Comparison of ENCODE assay signal across 1 cellular context in the genomic region with DNA sequence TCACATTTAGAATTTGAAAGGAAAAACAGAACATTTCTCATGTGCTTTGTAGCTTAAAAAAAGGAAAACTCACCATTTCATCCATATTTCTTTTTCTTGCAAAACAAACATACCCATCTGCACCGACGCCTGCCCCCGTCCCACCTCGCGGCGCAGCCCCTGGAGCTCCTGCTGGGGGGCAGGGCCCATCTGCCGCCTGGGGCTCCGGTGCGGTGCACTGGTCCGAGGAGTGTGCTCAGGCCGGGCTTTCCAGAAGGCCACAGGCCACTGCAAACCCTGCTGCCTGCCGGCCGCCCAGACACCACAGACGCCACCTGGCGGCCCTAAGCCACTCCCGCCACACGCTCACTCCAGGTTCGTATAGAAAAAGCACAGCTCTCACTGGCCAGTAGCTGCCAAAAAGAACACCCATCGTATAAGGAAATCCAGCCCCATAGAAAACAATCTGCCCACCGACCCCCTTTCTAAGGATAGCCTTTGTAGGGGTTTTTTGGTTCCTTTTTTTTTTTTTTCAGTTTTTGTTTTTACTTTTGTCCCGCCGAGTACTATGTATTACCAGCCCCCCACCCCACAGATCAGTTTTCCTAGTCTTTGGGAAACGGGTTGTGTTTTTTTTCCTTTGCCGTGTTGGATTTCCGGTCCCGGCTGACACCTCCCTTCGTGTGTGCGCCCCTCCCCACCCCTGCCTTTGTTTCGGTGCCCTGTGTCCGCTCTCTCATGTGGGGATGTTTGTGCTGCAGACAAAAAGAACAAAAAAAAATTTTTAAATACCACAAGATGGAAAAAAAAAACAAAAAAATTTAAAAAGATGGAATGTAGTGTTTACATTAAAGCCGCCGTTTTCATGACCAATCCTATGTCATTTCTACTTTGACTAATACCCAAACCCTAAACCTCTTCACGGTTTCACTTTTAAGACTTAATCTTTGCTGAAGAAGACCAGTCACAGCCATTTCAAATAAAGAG.
TF ChIP-seq lines count a peak whose summit lies in the region.

No MANE protein-coding gene starts in this region.

TF ChIP-seq in H1, 55 proteins besides CTCF, POLR2A, EP300 and RAD21 (continued from another document):
- TF ChIP-seq ASH2L (IDR thresholded peaks at IDR 0.05; ENCODE audit: low read length) (no peak), GABPA (IDR thresholded peaks at IDR 0.05; ENCODE audit: borderline replicate concordance, insufficient read depth, low read length) (peak; percentile 46; the same call in 1 of the 2 replicates), RFX5 (IDR thresholded peaks at IDR 0.05; ENCODE audit: borderline replicate concordance, low read depth, low read length) (no peak), SRF (IDR thresholded peaks at IDR 0.05; ENCODE audit: low read depth, low read length) (no peak), GTF2F1 (IDR thresholded peaks at IDR 0.05; ENCODE audit: borderline replicate concordance, low read depth, low read length) (no peak), BCL11A (IDR thresholded peaks at IDR 0.05; ENCODE audit: low read depth in 2 of 2, low read length in 2 of 2) (no peak), SIN3A (conservative IDR thresholded peaks at IDR 0.05 in 1 of 2, IDR thresholded peaks at IDR 0.05 in 1 of 2; ENCODE audit: low read depth in 1 of 2, low read length in 2 of 2) (no peak), TBP (IDR thresholded peaks at IDR 0.05; ENCODE audit: low read depth, low read length) (0 out of 2 replicates have a peak, but pooled peaks have one; percentile 32), KDM1A (IDR thresholded peaks at IDR 0.05; ENCODE audit: borderline replicate concordance, low read length) (no peak), POU5F1 (IDR thresholded peaks at IDR 0.05; ENCODE audit: low read depth, low read length) (no peak), SUZ12 (IDR thresholded peaks at IDR 0.05; ENCODE audit: low read length) (no peak), CTBP2 (IDR thresholded peaks at IDR 0.05; ENCODE audit: borderline replicate concordance, insufficient read depth, insufficient read length, low read length) (no peak), SIX5 (IDR thresholded peaks at IDR 0.05; ENCODE audit: low read depth, low read length) (no peak), HDAC6 (IDR thresholded peaks at IDR 0.05; ENCODE audit: low read depth, low read length) (no peak), CBX5 (IDR thresholded peaks at IDR 0.05; ENCODE audit: low read depth, low read length) (no peak), PHF8 (conservative IDR thresholded peaks at IDR 0.05; ENCODE audit: low read depth, low read length) (no peak), SP2 (IDR thresholded peaks at IDR 0.05; ENCODE audit: low read length) (no peak), JUN (IDR thresholded peaks at IDR 0.05; ENCODE audit: low read depth, low read length) (no peak), EGR1 (IDR thresholded peaks at IDR 0.05; ENCODE audit: borderline replicate concordance, low read depth, low read length) (no peak), KDM4A (IDR thresholded peaks at IDR 0.05; ENCODE audit: low read depth, low read length, severe bottlenecking) (no peak), BRCA1 (IDR thresholded peaks at IDR 0.05; ENCODE audit: low read depth, low read length) (no peak), NANOG (IDR thresholded peaks at IDR 0.05; ENCODE audit: insufficient read depth, low read depth, low read length, poor library complexity, severe bottlenecking) (no peak), BACH1 (IDR thresholded peaks at IDR 0.05; ENCODE audit: low read length) (no peak), TAF1 (IDR thresholded peaks at IDR 0.05; ENCODE audit: low read depth, low read length) (0 out of 2 replicates have a peak, but pooled peaks have one; percentile 43), CEBPB (IDR thresholded peaks at IDR 0.05; ENCODE audit: low read depth, low read length) (no peak), SAP30 (IDR thresholded peaks at IDR 0.05; ENCODE audit: insufficient read depth, insufficient replicate concordance, low read length) (no peak), CHD2 (IDR thresholded peaks at IDR 0.05; ENCODE audit: low read length) (no peak), HDAC2 (IDR thresholded peaks at IDR 0.05; ENCODE audit: borderline replicate concordance in 1 of 2, low read depth in 2 of 2, low read length in 2 of 2) (no peak), SIRT6 (IDR thresholded peaks at IDR 0.05; ENCODE audit: low read length) (no peak), SP1 (IDR thresholded peaks at IDR 0.05; ENCODE audit: low read depth, low read length) (peak; percentile 75), POLR2AphosphoS5 (IDR thresholded peaks at IDR 0.05; ENCODE audit: low read depth, low read length) (no peak), FOSL1 (IDR thresholded peaks at IDR 0.05; ENCODE audit: insufficient read depth, low read depth, low read length) (no peak), CHD1 (IDR thresholded peaks at IDR 0.05; ENCODE audit: low read depth, low read length) (no peak; the same call in 1 of the 2 replicates), KDM5A (IDR thresholded peaks at IDR 0.05; ENCODE audit: low read length) (no peak), RNF2 (IDR thresholded peaks at IDR 0.05; ENCODE audit: borderline replicate concordance, low read depth, low read length, missing control alignments, poor library complexity, severe bottlenecking) (no peak), EZH2 (IDR thresholded peaks at IDR 0.05; ENCODE audit: low read depth, low read length, severe bottlenecking) (peak; percentile 27), NRF1 (IDR thresholded peaks at IDR 0.05; ENCODE audit: low read depth, low read length) (no peak), RXRA (IDR thresholded peaks at IDR 0.05; ENCODE audit: insufficient read depth, low read depth, low read length) (no peak), MAFK (IDR thresholded peaks at IDR 0.05; ENCODE audit: low read depth, low read length) (no peak), JUND (IDR thresholded peaks at IDR 0.05; ENCODE audit: low read length) (no peak), TAF7 (optimal IDR thresholded peaks at IDR 0.05; ENCODE audit: borderline replicate concordance, low read depth, low read length) (no peak), RBBP5 (IDR thresholded peaks at IDR 0.05; ENCODE audit: borderline replicate concordance, low read depth, low read length) (no peak), YY1 (IDR thresholded peaks at IDR 0.05; ENCODE audit: low read depth, low read length) (no peak), SP4 (IDR thresholded peaks at IDR 0.05; ENCODE audit: low read length) (no peak)
- TF ChIP-seq, protein P1, sequence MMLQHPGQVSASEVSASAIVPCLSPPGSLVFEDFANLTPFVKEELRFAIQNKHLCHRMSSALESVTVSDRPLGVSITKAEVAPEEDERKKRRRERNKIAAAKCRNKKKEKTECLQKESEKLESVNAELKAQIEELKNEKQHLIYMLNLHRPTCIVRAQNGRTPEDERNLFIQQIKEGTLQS (IDR thresholded peaks at IDR 0.05; ENCODE audit: insufficient read depth, low read depth, low read length): no peak
- TF ChIP-seq, protein P2, sequence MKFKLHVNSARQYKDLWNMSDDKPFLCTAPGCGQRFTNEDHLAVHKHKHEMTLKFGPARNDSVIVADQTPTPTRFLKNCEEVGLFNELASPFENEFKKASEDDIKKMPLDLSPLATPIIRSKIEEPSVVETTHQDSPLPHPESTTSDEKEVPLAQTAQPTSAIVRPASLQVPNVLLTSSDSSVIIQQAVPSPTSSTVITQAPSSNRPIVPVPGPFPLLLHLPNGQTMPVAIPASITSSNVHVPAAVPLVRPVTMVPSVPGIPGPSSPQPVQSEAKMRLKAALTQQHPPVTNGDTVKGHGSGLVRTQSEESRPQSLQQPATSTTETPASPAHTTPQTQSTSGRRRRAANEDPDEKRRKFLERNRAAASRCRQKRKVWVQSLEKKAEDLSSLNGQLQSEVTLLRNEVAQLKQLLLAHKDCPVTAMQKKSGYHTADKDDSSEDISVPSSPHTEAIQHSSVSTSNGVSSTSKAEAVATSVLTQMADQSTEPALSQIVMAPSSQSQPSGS (IDR thresholded peaks at IDR 0.05; ENCODE audit: low read length): no peak
- TF ChIP-seq, protein P3, sequence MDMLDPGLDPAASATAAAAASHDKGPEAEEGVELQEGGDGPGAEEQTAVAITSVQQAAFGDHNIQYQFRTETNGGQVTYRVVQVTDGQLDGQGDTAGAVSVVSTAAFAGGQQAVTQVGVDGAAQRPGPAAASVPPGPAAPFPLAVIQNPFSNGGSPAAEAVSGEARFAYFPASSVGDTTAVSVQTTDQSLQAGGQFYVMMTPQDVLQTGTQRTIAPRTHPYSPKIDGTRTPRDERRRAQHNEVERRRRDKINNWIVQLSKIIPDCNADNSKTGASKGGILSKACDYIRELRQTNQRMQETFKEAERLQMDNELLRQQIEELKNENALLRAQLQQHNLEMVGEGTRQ (IDR thresholded peaks at IDR 0.05; ENCODE audit: low read length): no peak
- TF ChIP-seq, protein P4, sequence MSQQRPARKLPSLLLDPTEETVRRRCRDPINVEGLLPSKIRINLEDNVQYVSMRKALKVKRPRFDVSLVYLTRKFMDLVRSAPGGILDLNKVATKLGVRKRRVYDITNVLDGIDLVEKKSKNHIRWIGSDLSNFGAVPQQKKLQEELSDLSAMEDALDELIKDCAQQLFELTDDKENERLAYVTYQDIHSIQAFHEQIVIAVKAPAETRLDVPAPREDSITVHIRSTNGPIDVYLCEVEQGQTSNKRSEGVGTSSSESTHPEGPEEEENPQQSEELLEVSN (IDR thresholded peaks at IDR 0.05): no peak; the same call in 1 of the 2 replicates
- TF ChIP-seq, protein P5, sequence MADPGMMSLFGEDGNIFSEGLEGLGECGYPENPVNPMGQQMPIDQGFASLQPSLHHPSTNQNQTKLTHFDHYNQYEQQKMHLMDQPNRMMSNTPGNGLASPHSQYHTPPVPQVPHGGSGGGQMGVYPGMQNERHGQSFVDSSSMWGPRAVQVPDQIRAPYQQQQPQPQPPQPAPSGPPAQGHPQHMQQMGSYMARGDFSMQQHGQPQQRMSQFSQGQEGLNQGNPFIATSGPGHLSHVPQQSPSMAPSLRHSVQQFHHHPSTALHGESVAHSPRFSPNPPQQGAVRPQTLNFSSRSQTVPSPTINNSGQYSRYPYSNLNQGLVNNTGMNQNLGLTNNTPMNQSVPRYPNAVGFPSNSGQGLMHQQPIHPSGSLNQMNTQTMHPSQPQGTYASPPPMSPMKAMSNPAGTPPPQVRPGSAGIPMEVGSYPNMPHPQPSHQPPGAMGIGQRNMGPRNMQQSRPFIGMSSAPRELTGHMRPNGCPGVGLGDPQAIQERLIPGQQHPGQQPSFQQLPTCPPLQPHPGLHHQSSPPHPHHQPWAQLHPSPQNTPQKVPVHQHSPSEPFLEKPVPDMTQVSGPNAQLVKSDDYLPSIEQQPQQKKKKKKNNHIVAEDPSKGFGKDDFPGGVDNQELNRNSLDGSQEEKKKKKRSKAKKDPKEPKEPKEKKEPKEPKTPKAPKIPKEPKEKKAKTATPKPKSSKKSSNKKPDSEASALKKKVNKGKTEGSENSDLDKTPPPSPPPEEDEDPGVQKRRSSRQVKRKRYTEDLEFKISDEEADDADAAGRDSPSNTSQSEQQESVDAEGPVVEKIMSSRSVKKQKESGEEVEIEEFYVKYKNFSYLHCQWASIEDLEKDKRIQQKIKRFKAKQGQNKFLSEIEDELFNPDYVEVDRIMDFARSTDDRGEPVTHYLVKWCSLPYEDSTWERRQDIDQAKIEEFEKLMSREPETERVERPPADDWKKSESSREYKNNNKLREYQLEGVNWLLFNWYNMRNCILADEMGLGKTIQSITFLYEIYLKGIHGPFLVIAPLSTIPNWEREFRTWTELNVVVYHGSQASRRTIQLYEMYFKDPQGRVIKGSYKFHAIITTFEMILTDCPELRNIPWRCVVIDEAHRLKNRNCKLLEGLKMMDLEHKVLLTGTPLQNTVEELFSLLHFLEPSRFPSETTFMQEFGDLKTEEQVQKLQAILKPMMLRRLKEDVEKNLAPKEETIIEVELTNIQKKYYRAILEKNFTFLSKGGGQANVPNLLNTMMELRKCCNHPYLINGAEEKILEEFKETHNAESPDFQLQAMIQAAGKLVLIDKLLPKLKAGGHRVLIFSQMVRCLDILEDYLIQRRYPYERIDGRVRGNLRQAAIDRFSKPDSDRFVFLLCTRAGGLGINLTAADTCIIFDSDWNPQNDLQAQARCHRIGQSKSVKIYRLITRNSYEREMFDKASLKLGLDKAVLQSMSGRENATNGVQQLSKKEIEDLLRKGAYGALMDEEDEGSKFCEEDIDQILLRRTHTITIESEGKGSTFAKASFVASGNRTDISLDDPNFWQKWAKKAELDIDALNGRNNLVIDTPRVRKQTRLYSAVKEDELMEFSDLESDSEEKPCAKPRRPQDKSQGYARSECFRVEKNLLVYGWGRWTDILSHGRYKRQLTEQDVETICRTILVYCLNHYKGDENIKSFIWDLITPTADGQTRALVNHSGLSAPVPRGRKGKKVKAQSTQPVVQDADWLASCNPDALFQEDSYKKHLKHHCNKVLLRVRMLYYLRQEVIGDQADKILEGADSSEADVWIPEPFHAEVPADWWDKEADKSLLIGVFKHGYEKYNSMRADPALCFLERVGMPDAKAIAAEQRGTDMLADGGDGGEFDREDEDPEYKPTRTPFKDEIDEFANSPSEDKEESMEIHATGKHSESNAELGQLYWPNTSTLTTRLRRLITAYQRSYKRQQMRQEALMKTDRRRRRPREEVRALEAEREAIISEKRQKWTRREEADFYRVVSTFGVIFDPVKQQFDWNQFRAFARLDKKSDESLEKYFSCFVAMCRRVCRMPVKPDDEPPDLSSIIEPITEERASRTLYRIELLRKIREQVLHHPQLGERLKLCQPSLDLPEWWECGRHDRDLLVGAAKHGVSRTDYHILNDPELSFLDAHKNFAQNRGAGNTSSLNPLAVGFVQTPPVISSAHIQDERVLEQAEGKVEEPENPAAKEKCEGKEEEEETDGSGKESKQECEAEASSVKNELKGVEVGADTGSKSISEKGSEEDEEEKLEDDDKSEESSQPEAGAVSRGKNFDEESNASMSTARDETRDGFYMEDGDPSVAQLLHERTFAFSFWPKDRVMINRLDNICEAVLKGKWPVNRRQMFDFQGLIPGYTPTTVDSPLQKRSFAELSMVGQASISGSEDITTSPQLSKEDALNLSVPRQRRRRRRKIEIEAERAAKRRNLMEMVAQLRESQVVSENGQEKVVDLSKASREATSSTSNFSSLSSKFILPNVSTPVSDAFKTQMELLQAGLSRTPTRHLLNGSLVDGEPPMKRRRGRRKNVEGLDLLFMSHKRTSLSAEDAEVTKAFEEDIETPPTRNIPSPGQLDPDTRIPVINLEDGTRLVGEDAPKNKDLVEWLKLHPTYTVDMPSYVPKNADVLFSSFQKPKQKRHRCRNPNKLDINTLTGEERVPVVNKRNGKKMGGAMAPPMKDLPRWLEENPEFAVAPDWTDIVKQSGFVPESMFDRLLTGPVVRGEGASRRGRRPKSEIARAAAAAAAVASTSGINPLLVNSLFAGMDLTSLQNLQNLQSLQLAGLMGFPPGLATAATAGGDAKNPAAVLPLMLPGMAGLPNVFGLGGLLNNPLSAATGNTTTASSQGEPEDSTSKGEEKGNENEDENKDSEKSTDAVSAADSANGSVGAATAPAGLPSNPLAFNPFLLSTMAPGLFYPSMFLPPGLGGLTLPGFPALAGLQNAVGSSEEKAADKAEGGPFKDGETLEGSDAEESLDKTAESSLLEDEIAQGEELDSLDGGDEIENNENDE (IDR thresholded peaks at IDR 0.05; ENCODE audit: insufficient replicate concordance, low read length): no peak
TF ChIP-seq in H1: peak in this region for 8.
